20 cellular contexts compared by ENCODE assay signal in genomic region chr3:99892332-99892731, GRCh38.
DNase-seq lines count a peak whose midpoint lies in the region; ATAC-seq and TF ChIP-seq lines count a peak whose summit lies in the region.
"Had no signal": no experiment of that assay in that cellular context is flagged by ENCODE, and none has a peak within 500 bp of the region (broad histone marks: within the 10 kb centered on the region; RNA-seq: fewer than 3 reads in every experiment).

No MANE protein-coding gene starts in this region.

- H3K27me3 ChIP-seq in SJCRH30 (no peaks in the 10 kb centered on the region), GM23338 (ENCODE audit: insufficient read depth) (no peaks in the 10 kb centered on the region)

- H3K36me3 ChIP-seq in SJCRH30 (no peaks in the 10 kb centered on the region), GM23338 (ENCODE audit: insufficient read depth) (no peaks in the 10 kb centered on the region)
- H3K36me3 ChIP-seq: HAP-1 had no signal

- no peak overlapping the region for H3K27ac ChIP-seq in SJCRH30
- no peak overlapping the region for H3K27ac ChIP-seq in GM23338 (ENCODE audit: low read depth)
- H3K27ac ChIP-seq: A549, C4-2B, HL-60, SK-N-MC had no signal

- H2AFZ ChIP-seq in GM23338, result no peak overlapping the region

- H4K20me1 ChIP-seq in GM23338 (replicated peaks; ENCODE audit: insufficient read depth), result no peaks in the 10 kb centered on the region

- H3K79me2 ChIP-seq in GM23338 (replicated peaks; ENCODE audit: insufficient read depth), result peaks cover 1% of the 10 kb centered on the region; the same call in 1 of the 2 replicates

- no peaks in the 10 kb centered on the region for H3K27me3 Mint-ChIP-seq in activated naive CD4-positive, alpha-beta T cell treated with anti-CD3 and anti-CD28 coated beads, Interleukin-2, amount 10 ng/mL, durations not matched to agents 7 days and 5 days
- no peaks in the 10 kb centered on the region; the same call in 1 of the 2 replicates for H3K27me3 Mint-ChIP-seq in HFFc6 (ENCODE audit: insufficient read depth)
- no peaks in the 10 kb centered on the region for H3K27me3 Mint-ChIP-seq in T-helper 17 cell
- H3K27me3 Mint-ChIP-seq in GM23338 (ENCODE audit: insufficient read depth, low read depth, poor library complexity), result peaks cover 2% of the 10 kb centered on the region

- no peaks in the 10 kb centered on the region for H3F3A ChIP-seq in GM23338 (replicated peaks; ENCODE audit: low read depth)

- no peak overlapping the region for H3K4me3 ChIP-seq in fibroblast of villous mesenchyme (ENCODE audit: low read depth, low read length)
- no peak overlapping the region for H3K4me3 ChIP-seq in SJCRH30
- H3K4me3 ChIP-seq in GM23338, result no peak overlapping the region
- H3K4me3 ChIP-seq: A549, HAP-1, SK-N-MC had no signal

- H3K9me3 ChIP-seq in T-helper 17 cell (ENCODE audit: control insufficient read depth, low read length, poor library complexity, severe bottlenecking) (no peaks in the 10 kb centered on the region), SJCRH30 (replicated peaks) (no peaks in the 10 kb centered on the region; the same call in 1 of the 2 replicates)
- H3K9me3 ChIP-seq: A549, HAP-1 had no signal

- peaks cover 4 to 7% of the 10 kb centered on the region in 2 donors for H3K36me3 Mint-ChIP-seq in activated naive CD4-positive, alpha-beta T cell treated with anti-CD3 and anti-CD28 coated beads, Interleukin-2, amount 50 U/mL, for 72 hours
- no peaks in the 10 kb centered on the region for H3K36me3 Mint-ChIP-seq in activated naive CD4-positive, alpha-beta T cell treated with anti-CD3 and anti-CD28 coated beads, Interleukin-2, amount 10 ng/mL, durations not matched to agents 7 days and 5 days
- H3K36me3 Mint-ChIP-seq in HFFc6 (ENCODE audit: low read depth) (0 out of 2 replicates have a peak, but pooled peaks cover 5% of the 10 kb centered on the region), T-helper 17 cell (ENCODE audit: low read depth) (no peaks in the 10 kb centered on the region), GM23338 (ENCODE audit: low read depth) (no peaks in the 10 kb centered on the region; the same call in 2 of the 3 replicates)

- ATAC-seq in activated naive CD4-positive, alpha-beta T cell treated with anti-CD3 and anti-CD28 coated beads, Interleukin-2, amount 50 U/mL, for 72 hours, result peak; percentile 45 to 64
- ATAC-seq in T-helper 17 cell (no peak), GM23338 (no peak), GM19452 (IDR thresholded peaks at IDR 0.05; ENCODE audit: unreplicated experiment) (no peak)
- ATAC-seq: Panc1 had no signal

- no peak for DNase-seq in activated naive CD4-positive, alpha-beta T cell treated with anti-CD3 and anti-CD28 coated beads, Interleukin-2, amount 50 U/mL, for 72 hours (ENCODE audit: low spot score in 2 of 2)
- DNase-seq in activated naive CD4-positive, alpha-beta T cell treated with anti-CD3 and anti-CD28 coated beads, Interleukin-2, amount 10 ng/mL, durations not matched to agents 7 days and 5 days, result no peak
- DNase-seq in HFFc6 (no peak), T-helper 17 cell (no peak), fibroblast of villous mesenchyme (ENCODE audit: low read depth) (no peak), SJCRH30 (no peak), GM23338 (ENCODE audit: low spot score) (no peak)
- DNase-seq: DMS 273 treated with DMSO at 0.1 percent for 48 hours, GF-D8, NCI-H1092 treated with DMSO at 0.1 percent for 48 hours, NCI-H1694, NCI-H510A treated with DMSO at 0.1 percent for 48 hours, NCI-H82 had no signal

- peak; percentile 41 for TF ChIP-seq CTCF in HFFc6 (IDR thresholded peaks at IDR 0.05)
- TF ChIP-seq CTCF in fibroblast of villous mesenchyme (IDR thresholded peaks at IDR 0.05; ENCODE audit: insufficient read depth, low read depth, low read length), result peak; percentile 4
- no peak; a peak in 1 of 4 replicates for TF ChIP-seq CTCF in GM23338 (conservative IDR thresholded peaks at IDR 0.05; ENCODE audit: low read depth in 2 of 2)

- no peak overlapping the region for H3K4me2 ChIP-seq in GM23338
- H3K4me2 ChIP-seq: A549 had no signal

- no peak overlapping the region for H3K27ac Mint-ChIP-seq in activated naive CD4-positive, alpha-beta T cell treated with anti-CD3 and anti-CD28 coated beads, Interleukin-2, amount 50 U/mL, for 72 hours
- no peak overlapping the region for H3K27ac Mint-ChIP-seq in activated naive CD4-positive, alpha-beta T cell treated with anti-CD3 and anti-CD28 coated beads, Interleukin-2, amount 10 ng/mL, durations not matched to agents 7 days and 5 days
- H3K27ac Mint-ChIP-seq in HFFc6 (peak overlapping the region; percentile 24; the same call in 1 of the 2 replicates), T-helper 17 cell (peak overlapping the region; percentile 24), GM23338 (no peak overlapping the region)

- no peaks in the 10 kb centered on the region for H3K9me2 ChIP-seq in GM23338 (ENCODE audit: insufficient read depth)

- H3K4me1 ChIP-seq in SJCRH30, result peaks cover 18% of the 10 kb centered on the region
- H3K4me1 ChIP-seq in GM23338 (ENCODE audit: insufficient read depth), result peaks cover 48% of the 10 kb centered on the region

- no peaks in the 10 kb centered on the region for H3K4me1 Mint-ChIP-seq in activated naive CD4-positive, alpha-beta T cell treated with anti-CD3 and anti-CD28 coated beads, Interleukin-2, amount 10 ng/mL, durations not matched to agents 7 days and 5 days
- H3K4me1 Mint-ChIP-seq in HFFc6 (ENCODE audit: low read depth) (peaks cover 44% of the 10 kb centered on the region), T-helper 17 cell (peaks cover 8% of the 10 kb centered on the region), GM23338 (peaks cover 34% of the 10 kb centered on the region)

- H3K9me3 Mint-ChIP-seq in activated naive CD4-positive, alpha-beta T cell treated with anti-CD3 and anti-CD28 coated beads, Interleukin-2, amount 50 U/mL, for 72 hours, result no peaks in the 10 kb centered on the region
- no peaks in the 10 kb centered on the region for H3K9me3 Mint-ChIP-seq in activated naive CD4-positive, alpha-beta T cell treated with anti-CD3 and anti-CD28 coated beads, Interleukin-2, amount 10 ng/mL, durations not matched to agents 7 days and 5 days
- H3K9me3 Mint-ChIP-seq in HFFc6, result no peaks in the 10 kb centered on the region
- no peaks in the 10 kb centered on the region for H3K9me3 Mint-ChIP-seq in GM23338

- CTCF ChIA-PET in activated naive CD4-positive, alpha-beta T cell treated with anti-CD3 and anti-CD28 coated beads, Interleukin-2, amount 10 ng/mL, durations not matched to agents 7 days and 5 days (lab: Charles Lee), result no interaction called here

- H3K4me3 Mint-ChIP-seq in activated naive CD4-positive, alpha-beta T cell treated with anti-CD3 and anti-CD28 coated beads, Interleukin-2, amount 10 ng/mL, durations not matched to agents 7 days and 5 days, result no peak overlapping the region
- H3K4me3 Mint-ChIP-seq in HFFc6, result no peak overlapping the region
- no peak overlapping the region for H3K4me3 Mint-ChIP-seq in T-helper 17 cell
- no peak overlapping the region for H3K4me3 Mint-ChIP-seq in GM23338

TF ChIP-seq in GM23338, 12 proteins besides CTCF, POLR2A, EP300 and RAD21 (continues in another document):
- no peak for TF ChIP-seq JUNB (IDR thresholded peaks at IDR 0.05; ENCODE audit: unreplicated experiment)
- TF ChIP-seq POLR2AphosphoS5 (IDR thresholded peaks at IDR 0.05; ENCODE audit: low read depth), result no peak
- no peak for TF ChIP-seq NANOG (IDR thresholded peaks at IDR 0.05; ENCODE audit: borderline replicate concordance)
- no peak for TF ChIP-seq ZNF331 (CRISPR knock-in tag; IDR thresholded peaks at IDR 0.05; ENCODE audit: low read depth)
- no peak for TF ChIP-seq REST (IDR thresholded peaks at IDR 0.05; ENCODE audit: unreplicated experiment)
- no peak for TF ChIP-seq ETS1 (IDR thresholded peaks at IDR 0.05)

Comparison
In these comparisons a context has a peak if more than half of its experiments do, and no peak if none do; other contexts are left out.
1. ATAC-seq: peak in activated naive CD4-positive, alpha-beta T cell treated with anti-CD3 and anti-CD28 coated beads, Interleukin-2, amount 50 U/mL, for 72 hours (2 of 2); none in T-helper 17 cell (single experiment), GM23338 (single experiment) and GM19452 (single experiment).
2. H3K27ac Mint-ChIP-seq: peak in HFFc6 (single experiment) and T-helper 17 cell (single experiment); none in activated naive CD4-positive, alpha-beta T cell treated with anti-CD3 and anti-CD28 coated beads, Interleukin-2, amount 50 U/mL, for 72 hours (0 of 2), activated naive CD4-positive, alpha-beta T cell treated with anti-CD3 and anti-CD28 coated beads, Interleukin-2, amount 10 ng/mL, durations not matched to agents 7 days and 5 days (single experiment) and GM23338 (single experiment).
3. CTCF ChIP-seq: peak in HFFc6 (single experiment) and fibroblast of villous mesenchyme (single experiment); none in GM23338 (0 of 2).